ENCODE assay signal across 8 cellular contexts in genomic region chr16:3611145-3611977, GRCh38. TPM values are rescaled to one million over a fixed set of nuclear protein-coding genes. Genes with fewer than 3 reads are reported as not detected.
DNase-seq lines count a peak whose midpoint lies in the region; ATAC-seq and TF ChIP-seq lines count a peak whose summit lies in the region.

A gene with protein sequence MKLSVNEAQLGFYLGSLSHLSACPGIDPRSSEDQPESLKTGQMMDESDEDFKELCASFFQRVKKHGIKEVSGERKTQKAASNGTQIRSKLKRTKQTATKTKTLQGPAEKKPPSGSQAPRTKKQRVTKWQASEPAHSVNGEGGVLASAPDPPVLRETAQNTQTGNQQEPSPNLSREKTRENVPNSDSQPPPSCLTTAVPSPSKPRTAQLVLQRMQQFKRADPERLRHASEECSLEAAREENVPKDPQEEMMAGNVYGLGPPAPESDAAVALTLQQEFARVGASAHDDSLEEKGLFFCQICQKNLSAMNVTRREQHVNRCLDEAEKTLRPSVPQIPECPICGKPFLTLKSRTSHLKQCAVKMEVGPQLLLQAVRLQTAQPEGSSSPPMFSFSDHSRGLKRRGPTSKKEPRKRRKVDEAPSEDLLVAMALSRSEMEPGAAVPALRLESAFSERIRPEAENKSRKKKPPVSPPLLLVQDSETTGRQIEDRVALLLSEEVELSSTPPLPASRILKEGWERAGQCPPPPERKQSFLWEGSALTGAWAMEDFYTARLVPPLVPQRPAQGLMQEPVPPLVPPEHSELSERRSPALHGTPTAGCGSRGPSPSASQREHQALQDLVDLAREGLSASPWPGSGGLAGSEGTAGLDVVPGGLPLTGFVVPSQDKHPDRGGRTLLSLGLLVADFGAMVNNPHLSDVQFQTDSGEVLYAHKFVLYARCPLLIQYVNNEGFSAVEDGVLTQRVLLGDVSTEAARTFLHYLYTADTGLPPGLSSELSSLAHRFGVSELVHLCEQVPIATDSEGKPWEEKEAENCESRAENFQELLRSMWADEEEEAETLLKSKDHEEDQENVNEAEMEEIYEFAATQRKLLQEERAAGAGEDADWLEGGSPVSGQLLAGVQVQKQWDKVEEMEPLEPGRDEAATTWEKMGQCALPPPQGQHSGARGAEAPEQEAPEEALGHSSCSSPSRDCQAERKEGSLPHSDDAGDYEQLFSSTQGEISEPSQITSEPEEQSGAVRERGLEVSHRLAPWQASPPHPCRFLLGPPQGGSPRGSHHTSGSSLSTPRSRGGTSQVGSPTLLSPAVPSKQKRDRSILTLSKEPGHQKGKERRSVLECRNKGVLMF (N-terminal part only) (minus strand): TSS chr16:3611606. CDS start chr16:3608964, 2,642 bp downstream.

- H3K27me3 ChIP-seq in CD4-positive, CD25-positive, alpha-beta regulatory T cell (ENCODE audit: control insufficient read depth, insufficient read depth, low read length) = no peaks in the 10 kb centered on the region
- no peaks in the 10 kb centered on the region for H3K27me3 ChIP-seq in dorsolateral prefrontal cortex

- 0 to 1% methylated on average over 37 to 58 of the region's 86 CpGs for WGBS in lower leg skin, 2 donors

- no peaks in the 10 kb centered on the region for H3K27me3 Mint-ChIP-seq in CD4-positive, CD25-positive, alpha-beta regulatory T cell

- no peaks in the 10 kb centered on the region for H3K36me3 ChIP-seq in CD4-positive, CD25-positive, alpha-beta regulatory T cell (ENCODE audit: control insufficient read depth, insufficient read depth, low read length)

- H3K9me3 ChIP-seq in CD4-positive, CD25-positive, alpha-beta regulatory T cell (ENCODE audit: control insufficient read depth in 2 of 2, low read length in 2 of 2) = no peaks in the 10 kb centered on the region

- peak within 1 kb of the TSS; percentile 96 to 100 (median 99) for H3K4me3 Mint-ChIP-seq in CD4-positive, CD25-positive, alpha-beta regulatory T cell

- H3K4me1 ChIP-seq in CD4-positive, CD25-positive, alpha-beta regulatory T cell (ENCODE audit: control insufficient read depth, insufficient read depth, low read length, poor library complexity, severe bottlenecking) = peaks cover 38% of the 10 kb centered on the region

- peak within 1 kb of the TSS; percentile 87 for H3K27ac ChIP-seq in CD4-positive, CD25-positive, alpha-beta regulatory T cell (ENCODE audit: insufficient read depth, low read length, poor library complexity, severe bottlenecking)
- peak within 1 kb of the TSS in 57 of 59 donors; percentile 43 to 95 (median 85) for H3K27ac ChIP-seq in dorsolateral prefrontal cortex

- peaks cover 24 to 67% (median 47%) of the 10 kb centered on the region in 4 donors for H3K4me1 Mint-ChIP-seq in CD4-positive, CD25-positive, alpha-beta regulatory T cell

- peaks cover 0 to 1% (median 0%) of the 10 kb centered on the region in 7 donors for H3K9me3 Mint-ChIP-seq in CD4-positive, CD25-positive, alpha-beta regulatory T cell

- H3K36me3 Mint-ChIP-seq in CD4-positive, CD25-positive, alpha-beta regulatory T cell = peaks cover 19% of the 10 kb centered on the region

- intact Hi-C loops in dorsolateral prefrontal cortex (cut with DNase I) = loop anchor here (5.0 to 10.0 kb wide), 3 partner anchors 63 to 347 kb away; partner anchors contain the start of gene CREBBP (in 2 of the 2)
- intact Hi-C loops in lower leg skin (cut with DNase I; ENCODE audit: low total_unique reads) = no loop called here

- TF ChIP-seq CTCF in dorsolateral prefrontal cortex (IDR thresholded peaks at IDR 0.05 in 54 of 56, conservative IDR thresholded peaks at IDR 0.05 in 2 of 56; ENCODE audit: low read depth in 1 of 56, partially characterized antibody in 56 of 56) (peak in 29 of 56 donors; percentile 3 to 64 (median 32)), lower leg skin (IDR thresholded peaks at IDR 0.05) (no peak)

- ATAC-seq in CD4-positive, CD25-positive, alpha-beta regulatory T cell (ENCODE audit: low read depth in 2 of 2) = peak; percentile 89
- ATAC-seq in GM19455 (IDR thresholded peaks at IDR 0.05; ENCODE audit: unreplicated experiment) = peak; percentile 73

- peak; percentile 88 to 94 (median 94) for DNase-seq in CD4-positive, CD25-positive, alpha-beta regulatory T cell
- DNase-seq in HK-2 (ENCODE audit: unreplicated experiment) (peak; percentile 85), NCI-H82 treated with DMSO at 0.1 percent for 48 hours (lab: John Stamatoyannopoulos, UW; ENCODE audit: unreplicated experiment) (peak; percentile 67), dorsolateral prefrontal cortex (peak; percentile 59 to 90 (median 76)), lower leg skin (ENCODE audit: low spot score in 2 of 2) (peak; percentile 78 to 96)
- peak; percentile 84 to 89 for DNase-seq in activated CD4-positive, alpha-beta T cell treated with anti-CD3 and anti-CD28 coated beads, Interleukin-2, amount 50 U/mL, for 48 hours
- DNase-seq in stimulated activated CD4-positive, alpha-beta T cell treated with anti-CD3 and anti-CD28 coated beads, Interleukin-4, amount 100 ng/mL, for 24 hours = peak; percentile 89

- H3K4me3 ChIP-seq in CD4-positive, CD25-positive, alpha-beta regulatory T cell (ENCODE audit: low read depth, low read length) = peak within 1 kb of the TSS; percentile 86
- peak within 1 kb of the TSS; percentile 75 to 100 (median 97) for H3K4me3 ChIP-seq in dorsolateral prefrontal cortex
- H3K4me3 ChIP-seq in lower leg skin (ENCODE audit: low read depth, poor library complexity, severe bottlenecking) = peak within 1 kb of the TSS; percentile 97

- TF ChIP-seq POLR2A in lower leg skin (IDR thresholded peaks at IDR 0.05) = no peak

- peak within 1 kb of the TSS; percentile 98 to 100 (median 99) for H3K27ac Mint-ChIP-seq in CD4-positive, CD25-positive, alpha-beta regulatory T cell

RNA-seq across cellular contexts. Expression of the gene that starts here (rescaled TPM):
- 5.4 TPM for total RNA-seq in CD4-positive, CD25-positive, alpha-beta regulatory T cell
- under 1 TPM; 0.24 to 0.83 (median 0.42) TPM for polyA plus RNA-seq in CD4-positive, CD25-positive, alpha-beta regulatory T cell
- total RNA-seq in dorsolateral prefrontal cortex = 10 to 100 TPM in 114 of 120 experiments, 1 to 10 TPM in 6; 7.3 to 19.3 (median 12.6) TPM
- 1 to 10 TPM; 1.2 to 2.6 (median 2.5) TPM for total RNA-seq in lower leg skin

Comparison
In these comparisons a context has a peak if more than half of its experiments do, and no peak if none do; other contexts are left out.
1. Peak in every context shown above with its lines: DNase-seq, ATAC-seq, H3K4me3 ChIP-seq and H3K27ac ChIP-seq.
2. CTCF ChIP-seq: peak in dorsolateral prefrontal cortex (29 of 56); none in lower leg skin (0 of 3).